In genomic region chr11:9479899-9480298, GRCh38 we compare ENCODE assay signal across 24 cellular contexts. TPM values are rescaled to one million over a fixed set of nuclear protein-coding genes. Genes with fewer than 3 reads are reported as not detected.
DNase-seq lines count a peak whose midpoint lies in the region; ATAC-seq and TF ChIP-seq lines count a peak whose summit lies in the region.
"Had no signal": no experiment of that assay in that cellular context is flagged by ENCODE, and none has a peak within 500 bp of the region (broad histone marks: within the 10 kb centered on the region; RNA-seq: fewer than 3 reads in every experiment).

No MANE protein-coding gene starts in this region.

- TF ChIP-seq POLR2A in gastroesophageal sphincter (IDR thresholded peaks at IDR 0.05): no peak

- H3K79me1 ChIP-seq in mesenchymal stem cell (replicated peaks; ENCODE audit: low read length, poor library complexity, severe bottlenecking): peaks cover 10% of the 10 kb centered on the region

- CTCF ChIA-PET in OCI-LY7 (lab: Charles Lee; ENCODE audit: unreplicated experiment): no interaction called here

- no peak overlapping the region for H4K91ac ChIP-seq in mesenchymal stem cell (ENCODE audit: low read length)

- H3K9me2 ChIP-seq in OCI-LY7 (ENCODE audit: insufficient read depth, low read length): no peaks in the 10 kb centered on the region

- H3K18ac ChIP-seq in mesenchymal stem cell (ENCODE audit: low read depth in 1 of 2, low read length in 2 of 2): no peak overlapping the region

- H3K4ac ChIP-seq in mesenchymal stem cell (ENCODE audit: low read depth in 1 of 2, low read length in 2 of 2): no peak overlapping the region

- no peak for TF ChIP-seq EP300 in gastroesophageal sphincter (IDR thresholded peaks at IDR 0.05)

- H3K27me3 ChIP-seq in mesenchymal stem cell (ENCODE audit: control insufficient read depth in 1 of 2, insufficient read depth in 1 of 2, low read length in 2 of 2): no peaks in the 10 kb centered on the region
- H3K27me3 ChIP-seq in gastroesophageal sphincter: no peaks in the 10 kb centered on the region
- H3K27me3 ChIP-seq: BE2C had no signal

- no peak overlapping the region for H2AK5ac ChIP-seq in mesenchymal stem cell (ENCODE audit: low read length, severe bottlenecking)

- BruUV-seq in OCI-LY7 (replicated peaks; lab: Mats Ljungman, UMichigan): no TSS peak

- no peak overlapping the region for H3K4me3 Mint-ChIP-seq in stimulated activated naive CD8-positive, alpha-beta T cell treated with anti-CD3 and anti-CD28 coated beads, Interleukin-15, Interleukin-2, amounts not matched to agents 100 ng/mL and 50 ng/mL, for 24 hours
- H3K4me3 Mint-ChIP-seq in stimulated activated naive CD8-positive, alpha-beta T cell treated with anti-CD3 and anti-CD28 coated beads, Interleukin-15, amount 100 ng/mL, for 72 hours: no peak overlapping the region
- no peak overlapping the region for H3K4me3 Mint-ChIP-seq in stimulated activated naive B cell treated with anti-CD40 and anti-IgM and Interleukin-4, amounts not matched to agents 10 μg/mL and 1 μg/mL and 100 μg/mL, for 72 hours
- H3K4me3 Mint-ChIP-seq: CD14-positive monocyte; CD8-positive, alpha-beta memory T cell had no signal

- H3K9me3 ChIP-seq in OCI-LY7 (ENCODE audit: low read length) (no peaks in the 10 kb centered on the region), mesenchymal stem cell (ENCODE audit: control insufficient read depth, low read length) (no peaks in the 10 kb centered on the region), gastroesophageal sphincter (no peaks in the 10 kb centered on the region)
- H3K9me3 ChIP-seq: BE2C had no signal

- H2BK5ac ChIP-seq in mesenchymal stem cell (ENCODE audit: low read depth, low read length, poor library complexity, severe bottlenecking): no peak overlapping the region

- intact Hi-C loops in OCI-LY7 (cut with micrococcal nuclease; ENCODE audit: unreplicated experiment): no loop called here

- H3K27ac ChIP-seq in OCI-LY7 (ENCODE audit: low read depth, low read length, poor library complexity, severe bottlenecking) (peak overlapping the region; percentile 58), mesenchymal stem cell (ENCODE audit: low read length, poor library complexity, severe bottlenecking) (peak overlapping the region; percentile 71), caudate nucleus (ENCODE audit: low read depth, low read length) (no peak overlapping the region), gastroesophageal sphincter (no peak overlapping the region)
- H3K27ac ChIP-seq: GM23248, RWPE1 had no signal

- no peak overlapping the region for H2BK15ac ChIP-seq in mesenchymal stem cell (ENCODE audit: low read depth, poor library complexity, severe bottlenecking)

- H4K20me1 ChIP-seq in OCI-LY7 (ENCODE audit: insufficient read depth, low read length): no peaks in the 10 kb centered on the region

- no peak overlapping the region for H2BK120ac ChIP-seq in mesenchymal stem cell (ENCODE audit: low read depth, low read length)

- TF ChIP-seq CTCF in OCI-LY7 (conservative IDR thresholded peaks at IDR 0.05; ENCODE audit: low read length) (no peak), gastroesophageal sphincter (IDR thresholded peaks at IDR 0.05) (no peak)

- H3K9me3 Mint-ChIP-seq in stimulated activated naive CD8-positive, alpha-beta T cell treated with anti-CD3 and anti-CD28 coated beads, Interleukin-15, Interleukin-2, amounts not matched to agents 100 ng/mL and 50 ng/mL, for 24 hours: no peaks in the 10 kb centered on the region
- H3K9me3 Mint-ChIP-seq in stimulated activated naive CD8-positive, alpha-beta T cell treated with anti-CD3 and anti-CD28 coated beads, Interleukin-15, amount 100 ng/mL, for 72 hours: no peaks in the 10 kb centered on the region
- H3K9me3 Mint-ChIP-seq in stimulated activated naive B cell treated with anti-CD40 and anti-IgM and Interleukin-4, amounts not matched to agents 10 μg/mL and 1 μg/mL and 100 μg/mL, for 72 hours: no peaks in the 10 kb centered on the region
- H3K9me3 Mint-ChIP-seq: CD14-positive monocyte; CD8-positive, alpha-beta memory T cell had no signal

- H3K4me1 Mint-ChIP-seq in stimulated activated naive CD8-positive, alpha-beta T cell treated with anti-CD3 and anti-CD28 coated beads, Interleukin-15, Interleukin-2, amounts not matched to agents 100 ng/mL and 50 ng/mL, for 24 hours (ENCODE audit: low read depth): no peaks in the 10 kb centered on the region
- H3K4me1 Mint-ChIP-seq in stimulated activated naive CD8-positive, alpha-beta T cell treated with anti-CD3 and anti-CD28 coated beads, Interleukin-15, amount 100 ng/mL, for 72 hours: no peaks in the 10 kb centered on the region
- H3K4me1 Mint-ChIP-seq in stimulated activated naive B cell treated with anti-CD40 and anti-IgM and Interleukin-4, amounts not matched to agents 10 μg/mL and 1 μg/mL and 100 μg/mL, for 72 hours: peaks cover 4 to 11% of the 10 kb centered on the region in 2 donors
- H3K4me1 Mint-ChIP-seq: CD14-positive monocyte; CD8-positive, alpha-beta memory T cell had no signal

- H3K4me1 ChIP-seq in OCI-LY7 (ENCODE audit: insufficient read depth, low read length, poor library complexity, severe bottlenecking): peaks cover 15% of the 10 kb centered on the region
- H3K4me1 ChIP-seq in mesenchymal stem cell (ENCODE audit: control insufficient read depth, insufficient read depth, low read depth, low read length): peaks cover 7% of the 10 kb centered on the region
- no peaks in the 10 kb centered on the region for H3K4me1 ChIP-seq in gastroesophageal sphincter
- H3K4me1 ChIP-seq: BE2C had no signal

- no peak for ATAC-seq in stimulated activated naive CD8-positive, alpha-beta T cell treated with anti-CD3 and anti-CD28 coated beads, Interleukin-15, amount 100 ng/mL, for 72 hours
- ATAC-seq in stimulated activated naive B cell treated with anti-CD40 and anti-IgM and Interleukin-4, amounts not matched to agents 10 μg/mL and 1 μg/mL and 100 μg/mL, for 72 hours (replicated peaks): no peak
- ATAC-seq in HG03442 (IDR thresholded peaks at IDR 0.05; ENCODE audit: unreplicated experiment) (no peak), gastroesophageal sphincter (no peak)
- ATAC-seq: K562, Panc1 had no signal

- no peak overlapping the region for H3K14ac ChIP-seq in mesenchymal stem cell (ENCODE audit: low read length in 2 of 2)

- no peak overlapping the region for H2AFZ ChIP-seq in OCI-LY7 (ENCODE audit: low read length)
- H2AFZ ChIP-seq in mesenchymal stem cell (ENCODE audit: low read depth, low read length): no peak overlapping the region
- H2AFZ ChIP-seq: GM23248 had no signal

- no peak for DNase-seq in stimulated activated naive CD8-positive, alpha-beta T cell treated with anti-CD3 and anti-CD28 coated beads, Interleukin-15, amount 100 ng/mL, for 72 hours
- DNase-seq in OCI-LY7 (ENCODE audit: low spot score) (peak; percentile 72), mesenchymal stem cell (no peak), caudate nucleus (lab: John Stamatoyannopoulos, UW) (no peak)
- no peak for DNase-seq in stimulated activated naive B cell treated with anti-CD40 and anti-IgM and Interleukin-4, amounts not matched to agents 10 μg/mL and 1 μg/mL and 100 μg/mL, for 72 hours
- DNase-seq: BE2C; CD8-positive, alpha-beta memory T cell; DMS 273 treated with DMSO at 0.1 percent for 48 hours; DMS79 treated with DMSO at 0.1 percent for 48 hours; GM23248; H7; Kasumi-1; NCI-H1105 treated with DMSO at 0.1 percent for 48 hours; NCI-H2029 treated with DMSO at 0.1 percent for 48 hours; NCI-H446 treated with DMSO at 0.1 percent for 48 hours; NCI-H526; SHP77 had no signal

- H3K36me3 Mint-ChIP-seq in stimulated activated naive CD8-positive, alpha-beta T cell treated with anti-CD3 and anti-CD28 coated beads, Interleukin-15, Interleukin-2, amounts not matched to agents 100 ng/mL and 50 ng/mL, for 24 hours (ENCODE audit: low read depth): peaks cover 47% of the 10 kb centered on the region
- H3K36me3 Mint-ChIP-seq in stimulated activated naive B cell treated with anti-CD40 and anti-IgM and Interleukin-4, amounts not matched to agents 10 μg/mL and 1 μg/mL and 100 μg/mL, for 72 hours: peaks cover 28 to 44% of the 10 kb centered on the region in 2 donors

- H3K4me3 ChIP-seq in OCI-LY7 (ENCODE audit: low read depth, low read length, poor library complexity, severe bottlenecking): no peak overlapping the region
- no peak overlapping the region for H3K4me3 ChIP-seq in mesenchymal stem cell (ENCODE audit: insufficient read depth in 1 of 2, low read depth in 1 of 2, low read length in 2 of 2)
- no peak overlapping the region for H3K4me3 ChIP-seq in gastroesophageal sphincter
- H3K4me3 ChIP-seq: GM23248, K562 had no signal

- no peaks in the 10 kb centered on the region for H3K79me2 ChIP-seq in OCI-LY7 (ENCODE audit: insufficient read depth, low read depth, low read length)

- no peak overlapping the region for H2BK12ac ChIP-seq in mesenchymal stem cell (ENCODE audit: low read length in 2 of 2)

- H3K4me2 ChIP-seq in OCI-LY7 (ENCODE audit: low read length) (peak overlapping the region; percentile 38), mesenchymal stem cell (ENCODE audit: low read length, poor library complexity, severe bottlenecking) (no peak overlapping the region)

- peak overlapping the region; percentile 58 for H3K27ac Mint-ChIP-seq in stimulated activated naive CD8-positive, alpha-beta T cell treated with anti-CD3 and anti-CD28 coated beads, Interleukin-15, Interleukin-2, amounts not matched to agents 100 ng/mL and 50 ng/mL, for 24 hours
- peak overlapping the region in 1 of 2 donors; percentile 91 for H3K27ac Mint-ChIP-seq in stimulated activated naive CD8-positive, alpha-beta T cell treated with anti-CD3 and anti-CD28 coated beads, Interleukin-15, amount 100 ng/mL, for 72 hours
- peak overlapping the region; percentile 76 for H3K27ac Mint-ChIP-seq in stimulated activated naive B cell treated with anti-CD40 and anti-IgM and Interleukin-4, amounts not matched to agents 10 μg/mL and 1 μg/mL and 100 μg/mL, for 72 hours

- H3K9ac ChIP-seq in mesenchymal stem cell (ENCODE audit: low read length): no peak overlapping the region
- H3K9ac ChIP-seq: GM23248 had no signal

- no peaks in the 10 kb centered on the region for H3K27me3 Mint-ChIP-seq in stimulated activated naive CD8-positive, alpha-beta T cell treated with anti-CD3 and anti-CD28 coated beads, Interleukin-15, Interleukin-2, amounts not matched to agents 100 ng/mL and 50 ng/mL, for 24 hours
- no peaks in the 10 kb centered on the region for H3K27me3 Mint-ChIP-seq in stimulated activated naive CD8-positive, alpha-beta T cell treated with anti-CD3 and anti-CD28 coated beads, Interleukin-15, amount 100 ng/mL, for 72 hours
- no peaks in the 10 kb centered on the region for H3K27me3 Mint-ChIP-seq in stimulated activated naive B cell treated with anti-CD40 and anti-IgM and Interleukin-4, amounts not matched to agents 10 μg/mL and 1 μg/mL and 100 μg/mL, for 72 hours
- H3K27me3 Mint-ChIP-seq: CD8-positive, alpha-beta memory T cell had no signal

- WGBS in mesenchymal stem cell: 83% methylated on average over 1 of the region's 2 CpGs
- WGBS in gastroesophageal sphincter (ENCODE audit: low coverage in 1 of 2), 2 donors: 71 to 76% methylated on average over 1 to 2 of the region's 2 CpGs

- H3K23ac ChIP-seq in mesenchymal stem cell (ENCODE audit: low read length in 2 of 2): no peak overlapping the region

- no peak overlapping the region for H4K8ac ChIP-seq in mesenchymal stem cell (ENCODE audit: low read length)

- H3K36me3 ChIP-seq in OCI-LY7 (ENCODE audit: insufficient read depth, low read length) (peaks cover 56% of the 10 kb centered on the region), mesenchymal stem cell (ENCODE audit: control insufficient read depth in 1 of 2, insufficient read depth in 2 of 2, low read depth in 1 of 2, low read length in 2 of 2) (peaks cover 22 to 43% of the 10 kb centered on the region in 2 experiments), gastroesophageal sphincter (peaks cover 0 to 97% of the 10 kb centered on the region in 2 donors)
- H3K36me3 ChIP-seq: BE2C had no signal

- POLR2A ChIA-PET in OCI-LY7 (lab: Charles Lee): interaction anchor here (0.5 to 2.9 kb wide), 11 partner anchors 10 to 297 kb away, joined by 3 to 13 read pairs (median 4); partner anchors contain the start of gene ZNF143

RNA-seq across cellular contexts. Expression of gene ZNF143, which starts 19.1 kb away (rescaled TPM):
- total RNA-seq in OCI-LY7 (2014; rRNA removed; shearing (Covaris generic)): 25.0 and 36.2 TPM in 2 replicates
- total RNA-seq in OCI-LY7 (2022) (22.9 and 28.4 TPM in 2 replicates), gastroesophageal sphincter (10 to 100 TPM; 33.7 to 72.5 (median 52.5) TPM)
- polyA plus RNA-seq in mesenchymal stem cell (2013, experiment 1 of 2): 12.3 TPM
- polyA plus RNA-seq in mesenchymal stem cell (2013, experiment 2 of 2): 11.8 TPM

Comparison
In these comparisons a context has a peak if more than half of its experiments do, and no peak if none do; other contexts are left out.
1. H3K27ac ChIP-seq: peak in OCI-LY7 (single experiment) and mesenchymal stem cell (single experiment); none in caudate nucleus (single experiment) and gastroesophageal sphincter (0 of 4).